In genomic region chr10:33773895-33774480, GRCh38 we compare ENCODE assay signal across 22 cellular contexts.
DNase-seq lines count a peak whose midpoint lies in the region; ATAC-seq and TF ChIP-seq lines count a peak whose summit lies in the region.
"Had no signal": no experiment of that assay in that cellular context is flagged by ENCODE, and none has a peak within 500 bp of the region (broad histone marks: within the 10 kb centered on the region; RNA-seq: fewer than 3 reads in every experiment).

No MANE protein-coding gene starts in this region.

- no peak for DNase-seq in GM23338 (ENCODE audit: low spot score)
- DNase-seq in T-helper 2 cell treated with Interferon-gamma antibody and Interleukin-4, amounts not matched to agents 5 μg/mL and 100 μg/mL, for 36 hours (ENCODE audit: low spot score), result no peak
- DNase-seq in hypothalamus (lab: John Stamatoyannopoulos, UW), result no peak
- no peak for DNase-seq in activated naive CD4-positive, alpha-beta T cell treated with anti-CD3 and anti-CD28 coated beads for 36 hours
- DNase-seq: Caco-2; CD4-positive, alpha-beta T cell; DMS153; GF-D8; GOT3; Kasumi-1; MG63; NCI-H1048; NCI-H1436 treated with DMSO at 0.1 percent for 48 hours; NCI-H2029; NCI-H526 treated with DMSO at 0.1 percent for 48 hours; Peyer's patch had no signal

- TF ChIP-seq CTCF in GM23338 (conservative IDR thresholded peaks at IDR 0.05; ENCODE audit: low read depth in 2 of 2), result no peak
- no peak for TF ChIP-seq CTCF in gastroesophageal sphincter (IDR thresholded peaks at IDR 0.05)
- TF ChIP-seq CTCF in parathyroid adenoma (IDR thresholded peaks at IDR 0.05), result no peak

- H3K9me2 ChIP-seq in GM23338 (ENCODE audit: insufficient read depth), result peaks cover 33% of the 10 kb centered on the region

- H3K27ac Mint-ChIP-seq in GM23338, result peak overlapping the region; percentile 26; the same call in 1 of the 2 replicates
- no peak overlapping the region for H3K27ac Mint-ChIP-seq in T-helper 2 cell treated with Interferon-gamma antibody and Interleukin-4, amounts not matched to agents 5 μg/mL and 100 μg/mL, for 36 hours
- no peak overlapping the region for H3K27ac Mint-ChIP-seq in activated naive CD4-positive, alpha-beta T cell treated with anti-CD3 and anti-CD28 coated beads for 36 hours
- H3K27ac Mint-ChIP-seq: CD4-positive, alpha-beta T cell; IgD-negative memory B cell had no signal

- H3K36me3 Mint-ChIP-seq in GM23338 (ENCODE audit: low read depth), result no peaks in the 10 kb centered on the region; the same call in 2 of the 3 replicates
- H3K36me3 Mint-ChIP-seq in T-helper 2 cell treated with Interferon-gamma antibody and Interleukin-4, amounts not matched to agents 5 μg/mL and 100 μg/mL, for 36 hours (ENCODE audit: low read depth), result no peaks in the 10 kb centered on the region
- no peaks in the 10 kb centered on the region for H3K36me3 Mint-ChIP-seq in activated naive CD4-positive, alpha-beta T cell treated with anti-CD3 and anti-CD28 coated beads for 36 hours (ENCODE audit: low read depth)
- H3K36me3 Mint-ChIP-seq: IgD-negative memory B cell had no signal

- no peak for TF ChIP-seq EP300 in gastroesophageal sphincter (IDR thresholded peaks at IDR 0.05)

- ATAC-seq in GM23338 (no peak; the same call in 1 of the 3 replicates), gastroesophageal sphincter (peak; percentile 56)
- ATAC-seq: A549 had no signal

- H3K27ac ChIP-seq in GM23338 (ENCODE audit: low read depth), result peak overlapping the region; percentile 86
- peak overlapping the region; percentile 82 for H3K27ac ChIP-seq in HUES6 (ENCODE audit: low read depth, low read length)
- H3K27ac ChIP-seq in gastroesophageal sphincter, result peak overlapping the region in 1 of 4 donors; percentile 29
- peak overlapping the region; percentile 39 for H3K27ac ChIP-seq in parathyroid adenoma
- H3K27ac ChIP-seq: A549, Peyer's patch, SJSA1 had no signal

- H3K4me3 Mint-ChIP-seq in GM23338, result no peak overlapping the region
- no peak overlapping the region for H3K4me3 Mint-ChIP-seq in T-helper 2 cell treated with Interferon-gamma antibody and Interleukin-4, amounts not matched to agents 5 μg/mL and 100 μg/mL, for 36 hours
- H3K4me3 Mint-ChIP-seq in activated naive CD4-positive, alpha-beta T cell treated with anti-CD3 and anti-CD28 coated beads for 36 hours, result no peak overlapping the region
- H3K4me3 Mint-ChIP-seq: CD4-positive, alpha-beta T cell; IgD-negative memory B cell had no signal

- H3K9ac ChIP-seq in HUES6 (ENCODE audit: low read length) (peak overlapping the region; percentile 49), parathyroid adenoma (no peak overlapping the region)

- intact Hi-C loops in activated naive CD4-positive, alpha-beta T cell treated with anti-CD3 and anti-CD28 coated beads for 36 hours (cut with micrococcal nuclease), result no loop called here

- TF ChIP-seq POLR2A in gastroesophageal sphincter (IDR thresholded peaks at IDR 0.05), result no peak

- CTCF ChIA-PET in activated naive CD4-positive, alpha-beta T cell treated with anti-CD3 and anti-CD28 coated beads for 36 hours (lab: Charles Lee), result no interaction called here

- H3K27me3 ChIP-seq in GM23338 (ENCODE audit: insufficient read depth) (no peaks in the 10 kb centered on the region), HUES6 (ENCODE audit: control insufficient read depth, insufficient read depth, low read length) (no peaks in the 10 kb centered on the region), gastroesophageal sphincter (no peaks in the 10 kb centered on the region), parathyroid adenoma (ENCODE audit: control insufficient read depth, insufficient read depth, low read length) (no peaks in the 10 kb centered on the region)
- H3K27me3 ChIP-seq: MG63, Peyer's patch, SJSA1 had no signal

- H3K9me3 ChIP-seq in HUES6 (ENCODE audit: control insufficient read depth, insufficient read depth, low read depth, low read length) (no peaks in the 10 kb centered on the region), gastroesophageal sphincter (no peaks in the 10 kb centered on the region), parathyroid adenoma (ENCODE audit: control insufficient read depth, low read length) (no peaks in the 10 kb centered on the region)
- H3K9me3 ChIP-seq: A549, Caco-2, MG63, Peyer's patch, SJSA1 had no signal

- 90% methylated on average over 9 of the region's 21 CpGs; no CpG with 5 or more reads in 1 of the 2 donors for WGBS in gastroesophageal sphincter (ENCODE audit: low coverage in 1 of 2), 2 donors

- peak overlapping the region; percentile 20 for H3K4me2 ChIP-seq in GM23338
- H3K4me2 ChIP-seq in parathyroid adenoma (ENCODE audit: low read length), result no peak overlapping the region
- H3K4me2 ChIP-seq: A549 had no signal

- H3K4me3 ChIP-seq in GM23338 (no peak overlapping the region), HUES6 (ENCODE audit: low read depth, low read length) (no peak overlapping the region), gastroesophageal sphincter (no peak overlapping the region), parathyroid adenoma (ENCODE audit: low read depth, low read length) (no peak overlapping the region)
- H3K4me3 ChIP-seq: A549, MG63, Peyer's patch, SJSA1 had no signal

- H4K20me1 ChIP-seq in GM23338 (replicated peaks; ENCODE audit: insufficient read depth), result no peaks in the 10 kb centered on the region

- peak overlapping the region; percentile 1 for H2AFZ ChIP-seq in GM23338
- H2AFZ ChIP-seq in parathyroid adenoma, result no peak overlapping the region

- peaks cover 26% of the 10 kb centered on the region for H3K4me1 ChIP-seq in GM23338 (ENCODE audit: insufficient read depth)
- peaks cover 31% of the 10 kb centered on the region for H3K4me1 ChIP-seq in HUES6 (ENCODE audit: control insufficient read depth, insufficient read depth, low read length)
- peaks cover 0 to 12% (median 0%) of the 10 kb centered on the region in 3 donors for H3K4me1 ChIP-seq in gastroesophageal sphincter
- H3K4me1 ChIP-seq in parathyroid adenoma, result no peaks in the 10 kb centered on the region
- H3K4me1 ChIP-seq: A549, Caco-2, Peyer's patch, SJSA1 had no signal

- peaks cover 15% of the 10 kb centered on the region; the same call in 1 of the 2 replicates for H3F3A ChIP-seq in GM23338 (replicated peaks; ENCODE audit: low read depth)

- H3K27me3 Mint-ChIP-seq in GM23338 (ENCODE audit: insufficient read depth, low read depth, poor library complexity), result peaks cover 3% of the 10 kb centered on the region
- no peaks in the 10 kb centered on the region for H3K27me3 Mint-ChIP-seq in T-helper 2 cell treated with Interferon-gamma antibody and Interleukin-4, amounts not matched to agents 5 μg/mL and 100 μg/mL, for 36 hours (ENCODE audit: low read depth)
- H3K27me3 Mint-ChIP-seq in activated naive CD4-positive, alpha-beta T cell treated with anti-CD3 and anti-CD28 coated beads for 36 hours (ENCODE audit: low read depth), result no peaks in the 10 kb centered on the region
- H3K27me3 Mint-ChIP-seq: CD4-positive, alpha-beta T cell had no signal

- H3K79me2 ChIP-seq in GM23338 (replicated peaks; ENCODE audit: insufficient read depth) (no peaks in the 10 kb centered on the region), parathyroid adenoma (no peaks in the 10 kb centered on the region)

- no peaks in the 10 kb centered on the region for H3K9me3 Mint-ChIP-seq in GM23338
- H3K9me3 Mint-ChIP-seq in T-helper 2 cell treated with Interferon-gamma antibody and Interleukin-4, amounts not matched to agents 5 μg/mL and 100 μg/mL, for 36 hours, result no peaks in the 10 kb centered on the region
- H3K9me3 Mint-ChIP-seq in activated naive CD4-positive, alpha-beta T cell treated with anti-CD3 and anti-CD28 coated beads for 36 hours, result no peaks in the 10 kb centered on the region
- H3K9me3 Mint-ChIP-seq: CD4-positive, alpha-beta T cell had no signal

- H3K4me1 Mint-ChIP-seq in GM23338, result peaks cover 26% of the 10 kb centered on the region
- peaks cover 2% of the 10 kb centered on the region for H3K4me1 Mint-ChIP-seq in T-helper 2 cell treated with Interferon-gamma antibody and Interleukin-4, amounts not matched to agents 5 μg/mL and 100 μg/mL, for 36 hours (ENCODE audit: low read depth)
- peaks cover 5% of the 10 kb centered on the region for H3K4me1 Mint-ChIP-seq in activated naive CD4-positive, alpha-beta T cell treated with anti-CD3 and anti-CD28 coated beads for 36 hours (ENCODE audit: low read depth)

- no peaks in the 10 kb centered on the region for H3K36me3 ChIP-seq in GM23338 (ENCODE audit: insufficient read depth)
- H3K36me3 ChIP-seq in HUES6 (ENCODE audit: control insufficient read depth, insufficient read depth, low read length), result no peaks in the 10 kb centered on the region
- no peaks in the 10 kb centered on the region for H3K36me3 ChIP-seq in gastroesophageal sphincter
- H3K36me3 ChIP-seq in parathyroid adenoma (ENCODE audit: control insufficient read depth, insufficient read depth, low read length), result no peaks in the 10 kb centered on the region
- H3K36me3 ChIP-seq: MG63, Peyer's patch, SJSA1 had no signal

TF ChIP-seq in GM23338, 12 proteins besides CTCF, POLR2A, EP300 and RAD21:
- TF ChIP-seq STAT1 (IDR thresholded peaks at IDR 0.05; ENCODE audit: unreplicated experiment) (no peak), CREB1 (CRISPR knock-in tag; IDR thresholded peaks at IDR 0.05; ENCODE audit: low read depth) (no peak)
